Comparison of ENCODE assay signal across 24 cellular contexts in genomic region chr2:95645312-95645711, GRCh38. TPM values are rescaled to one million over a fixed set of nuclear protein-coding genes. Genes with fewer than 3 reads are reported as not detected.
"Had no signal": no experiment of that assay in that cellular context is flagged by ENCODE, and none has a peak within 500 bp of the region (broad histone marks: within the 10 kb centered on the region; RNA-seq: fewer than 3 reads in every experiment).

No MANE protein-coding gene starts in this region.

RNA-seq across cellular contexts. Expression of gene TRIM43, which starts 53.5 kb away (rescaled TPM):
- total RNA-seq: naive thymus-derived CD4-positive, alpha-beta T cell; naive thymus-derived CD8-positive, alpha-beta T cell; natural killer cell; natural killer cell treated with Interleukin-12 subunit alpha and Interleukin-12 subunit beta and Interleukin-15 and Interleukin-18, amount 100 ng/mL, for 72 hours; neural crest cell; occipital lobe; omental fat pad; osteoblast; osteocyte; ovary; pancreas; posterior vena cava; progenitor cell of endocrine pancreas; psoas muscle; pulmonary artery endothelial cell; right atrium auricular region; right cardiac atrium; sciatic nerve; sigmoid colon; skeletal muscle tissue; smooth muscle cell; spleen had no signal
- polyA plus RNA-seq: naive thymus-derived CD4-positive, alpha-beta T cell; naive thymus-derived CD8-positive, alpha-beta T cell; neural cell; ovary; pancreas; psoas muscle; right cardiac atrium; sigmoid colon; small intestine; smooth muscle cell; spleen had no signal
